ENCODE assay signal across 12 cellular contexts in the genomic region with DNA sequence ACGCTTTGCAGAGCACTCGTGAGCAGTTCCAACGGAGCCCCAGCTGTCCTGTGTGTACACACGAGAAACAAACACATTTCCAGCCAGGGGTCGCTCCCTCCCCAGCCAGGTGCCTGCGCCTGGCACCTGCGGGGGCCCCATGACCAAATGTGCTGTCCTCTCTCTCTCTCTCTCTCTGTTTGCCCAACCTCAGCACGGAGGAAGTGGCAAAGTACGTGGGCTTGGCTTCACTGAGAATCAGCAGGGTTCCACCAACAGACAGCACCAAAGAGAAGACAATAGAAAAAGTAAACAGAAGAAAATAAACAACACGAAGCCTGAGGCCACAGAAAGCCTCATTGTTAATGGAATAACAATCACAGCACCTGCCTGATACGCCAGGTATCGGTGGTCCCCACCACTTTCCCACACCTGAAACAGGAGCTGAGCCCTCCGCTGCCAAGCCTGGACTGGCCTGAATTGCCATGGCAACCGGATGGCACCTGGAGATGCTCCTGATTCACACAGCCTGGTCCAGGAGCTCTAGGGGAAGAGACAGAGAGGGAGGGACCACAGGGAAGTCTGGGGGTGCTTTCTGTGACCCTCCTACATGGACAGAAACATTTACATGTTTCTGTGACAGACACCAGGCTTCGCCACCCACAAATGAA.
A peak's percentile ranks its signal among the peaks of the same experiment; 100 is the strongest.
DNase-seq lines count a peak whose midpoint lies in the region; ATAC-seq and TF ChIP-seq lines count a peak whose summit lies in the region.
"Had no signal": no experiment of that assay in that cellular context is flagged by ENCODE, and none has a peak within 500 bp of the region (broad histone marks: within the 10 kb centered on the region; RNA-seq: fewer than 3 reads in every experiment).

No MANE protein-coding gene starts in this region.

- CTCF ChIA-PET in CD4-positive, alpha-beta memory T cell (lab: Charles Lee; ENCODE audit: partially characterized antibody) = no interaction called here

- H3K36me3 Mint-ChIP-seq in endothelial cell (ENCODE audit: low read depth, unreplicated experiment) = no peaks in the 10 kb centered on the region
- H3K36me3 Mint-ChIP-seq in activated T-helper 2 cell treated with anti-CD3 and anti-CD28 coated beads, Interferon-gamma antibody, Interleukin-2, Interleukin-4, amounts not matched to agents 10 μg/mL and 5 μg/mL and 100 μg/mL, durations not matched to agents 14 hours and 24 hours and 36 hours (ENCODE audit: low read depth) = no peaks in the 10 kb centered on the region
- no peaks in the 10 kb centered on the region for H3K36me3 Mint-ChIP-seq in CD4-positive, alpha-beta memory T cell

- ATAC-seq in HG02610 (IDR thresholded peaks at IDR 0.05; ENCODE audit: unreplicated experiment) (no peak), HG02678 (IDR thresholded peaks at IDR 0.05; ENCODE audit: unreplicated experiment) (no peak)

- H3K27me3 ChIP-seq in CD4-positive, alpha-beta memory T cell (ENCODE audit: insufficient read depth, low read length) = no peaks in the 10 kb centered on the region

- peak overlapping the region; percentile 74 for H3K27ac Mint-ChIP-seq in endothelial cell (ENCODE audit: unreplicated experiment)
- H3K27ac Mint-ChIP-seq in activated T-helper 2 cell treated with anti-CD3 and anti-CD28 coated beads, Interferon-gamma antibody, Interleukin-2, Interleukin-4, amounts not matched to agents 10 μg/mL and 5 μg/mL and 100 μg/mL, durations not matched to agents 14 hours and 24 hours and 36 hours = no peak overlapping the region
- no peak overlapping the region for H3K27ac Mint-ChIP-seq in CD4-positive, alpha-beta memory T cell

- H3K4me1 Mint-ChIP-seq in endothelial cell (ENCODE audit: unreplicated experiment) = peaks cover 12% of the 10 kb centered on the region
- H3K4me1 Mint-ChIP-seq in activated T-helper 2 cell treated with anti-CD3 and anti-CD28 coated beads, Interferon-gamma antibody, Interleukin-2, Interleukin-4, amounts not matched to agents 10 μg/mL and 5 μg/mL and 100 μg/mL, durations not matched to agents 14 hours and 24 hours and 36 hours (ENCODE audit: low read depth) = no peaks in the 10 kb centered on the region
- H3K4me1 Mint-ChIP-seq in CD4-positive, alpha-beta memory T cell = peaks cover 0 to 9% (median 4%) of the 10 kb centered on the region in 4 donors

- H3K4me3 ChIP-seq in CD4-positive, alpha-beta memory T cell (ENCODE audit: low read length in 2 of 2) = no peak overlapping the region

- no peaks in the 10 kb centered on the region for H3K9me3 Mint-ChIP-seq in endothelial cell (ENCODE audit: unreplicated experiment)
- H3K9me3 Mint-ChIP-seq in activated T-helper 2 cell treated with anti-CD3 and anti-CD28 coated beads, Interferon-gamma antibody, Interleukin-2, Interleukin-4, amounts not matched to agents 10 μg/mL and 5 μg/mL and 100 μg/mL, durations not matched to agents 14 hours and 24 hours and 36 hours = no peaks in the 10 kb centered on the region
- no peaks in the 10 kb centered on the region for H3K9me3 Mint-ChIP-seq in CD4-positive, alpha-beta memory T cell

- H3K9me3 ChIP-seq in CD4-positive, alpha-beta memory T cell (ENCODE audit: control insufficient read depth in 1 of 2, low read length in 2 of 2) = no peaks in the 10 kb centered on the region

- POLR2A ChIA-PET in CD4-positive, alpha-beta memory T cell (lab: Charles Lee; ENCODE audit: partially characterized antibody) = no interaction called here

- no peaks in the 10 kb centered on the region for H3K4me1 ChIP-seq in CD4-positive, alpha-beta memory T cell (ENCODE audit: insufficient read depth, low read length)

- H3K4me3 Mint-ChIP-seq in endothelial cell (ENCODE audit: unreplicated experiment) = no peak overlapping the region
- no peak overlapping the region for H3K4me3 Mint-ChIP-seq in activated T-helper 2 cell treated with anti-CD3 and anti-CD28 coated beads, Interferon-gamma antibody, Interleukin-2, Interleukin-4, amounts not matched to agents 10 μg/mL and 5 μg/mL and 100 μg/mL, durations not matched to agents 14 hours and 24 hours and 36 hours (ENCODE audit: low read depth)
- no peak overlapping the region for H3K4me3 Mint-ChIP-seq in CD4-positive, alpha-beta memory T cell

- no peaks in the 10 kb centered on the region for H3K36me3 ChIP-seq in CD4-positive, alpha-beta memory T cell (ENCODE audit: insufficient read depth, low read length)

- DNase-seq in DMS79 (lab: John Stamatoyannopoulos, UW) (peak; percentile 88), NCI-H1092 (lab: John Stamatoyannopoulos, UW) (peak; percentile 93), NCI-H526 treated with DMSO at 0.1 percent for 48 hours (lab: John Stamatoyannopoulos, UW) (peak; percentile 8), endothelial cell (ENCODE audit: low spot score) (no peak)
- DNase-seq in activated T-helper 2 cell treated with anti-CD3 and anti-CD28 coated beads, Interferon-gamma antibody, Interleukin-2, Interleukin-4, amounts not matched to agents 10 μg/mL and 5 μg/mL and 100 μg/mL, durations not matched to agents 14 hours and 24 hours and 36 hours (ENCODE audit: low spot score) = no peak
- no peak for DNase-seq in CD4-positive, alpha-beta memory T cell
- DNase-seq: activated CD4-positive, alpha-beta T cell treated with anti-CD3 and anti-CD28 coated beads for 4 hours; amygdala; MM.1S; stimulated activated naive CD4-positive, alpha-beta T cell had no signal

- intact Hi-C loops in activated T-helper 2 cell treated with anti-CD3 and anti-CD28 coated beads, Interferon-gamma antibody, Interleukin-2, Interleukin-4, amounts not matched to agents 10 μg/mL and 5 μg/mL and 100 μg/mL, durations not matched to agents 14 hours and 24 hours and 36 hours (cut with micrococcal nuclease) = no loop called here
- intact Hi-C loops in CD4-positive, alpha-beta memory T cell (cut with micrococcal nuclease) = no loop called here

- peaks cover 4% of the 10 kb centered on the region for H3K27me3 Mint-ChIP-seq in endothelial cell (ENCODE audit: unreplicated experiment)
- no peaks in the 10 kb centered on the region for H3K27me3 Mint-ChIP-seq in activated T-helper 2 cell treated with anti-CD3 and anti-CD28 coated beads, Interferon-gamma antibody, Interleukin-2, Interleukin-4, amounts not matched to agents 10 μg/mL and 5 μg/mL and 100 μg/mL, durations not matched to agents 14 hours and 24 hours and 36 hours (ENCODE audit: low read depth)
- H3K27me3 Mint-ChIP-seq in CD4-positive, alpha-beta memory T cell = peaks cover 13 to 14% of the 10 kb centered on the region in 2 donors

- no peak for TF ChIP-seq CTCF in endothelial cell (IDR thresholded peaks at IDR 0.05; ENCODE audit: unreplicated experiment)

- H3K27ac ChIP-seq in CD4-positive, alpha-beta memory T cell (ENCODE audit: low read depth, low read length) = no peak overlapping the region

Comparison
In these comparisons a context has a peak if more than half of its experiments do, and no peak if none do; other contexts are left out.
1. DNase-seq: peak in DMS79 (single experiment), NCI-H1092 (single experiment) and NCI-H526 treated with DMSO at 0.1 percent for 48 hours (single experiment); none in endothelial cell (single experiment), activated T-helper 2 cell treated with anti-CD3 and anti-CD28 coated beads, Interferon-gamma antibody, Interleukin-2, Interleukin-4, amounts not matched to agents 10 μg/mL and 5 μg/mL and 100 μg/mL, durations not matched to agents 14 hours and 24 hours and 36 hours (single experiment) and CD4-positive, alpha-beta memory T cell (0 of 5).